In genomic region chr16:67013823-67014640, GRCh38 we compare ENCODE assay signal across 7 cellular contexts. TPM values are rescaled to one million over a fixed set of nuclear protein-coding genes. Genes with fewer than 3 reads are reported as not detected.
A peak's percentile ranks its signal among the peaks of the same experiment; 100 is the strongest.
DNase-seq lines count a peak whose midpoint lies in the region; ATAC-seq and TF ChIP-seq lines count a peak whose summit lies in the region.

No MANE protein-coding gene starts in this region.

- ATAC-seq in GM18498 (IDR thresholded peaks at IDR 0.05; ENCODE audit: unreplicated experiment) = peak; percentile 41
- no peak for ATAC-seq in HG03280 (IDR thresholded peaks at IDR 0.05; ENCODE audit: unreplicated experiment)

- peaks cover 15% of the 10 kb centered on the region for H3K27me3 ChIP-seq in kidney epithelial cell (ENCODE audit: control insufficient read depth, insufficient read depth, low read length)

- no peak for TF ChIP-seq CTCF in kidney epithelial cell (IDR thresholded peaks at IDR 0.05; ENCODE audit: insufficient read depth, low read length, poor library complexity, severe bottlenecking)

- H3K36me3 ChIP-seq in kidney epithelial cell (ENCODE audit: control insufficient read depth, insufficient read depth, low read length) = no peaks in the 10 kb centered on the region

- peak overlapping the region; percentile 47 for H3K4me3 ChIP-seq in Jurkat, Clone E6-1 (ENCODE audit: low read length)
- peak overlapping the region; percentile 31 for H3K4me3 ChIP-seq in kidney epithelial cell (ENCODE audit: low read depth, low read length)

- H3K27ac ChIP-seq in caudate nucleus (ENCODE audit: low read depth, low read length) = peak overlapping the region; percentile 82

- DNase-seq in Jurkat, Clone E6-1 (ENCODE audit: low read depth, low spot score) = peak; percentile 62
- peak; percentile 32 to 57 (median 49) for DNase-seq in activated CD4-positive, CD25-positive, alpha-beta regulatory T cell (lab: John Stamatoyannopoulos, UW)
- DNase-seq in caudate nucleus (lab: John Stamatoyannopoulos, UW) = peak in 50 of 61 donors; percentile 15 to 86 (median 46)
- no peak for DNase-seq in kidney epithelial cell (ENCODE audit: low read depth)
- peak; percentile 92 for DNase-seq in stimulated activated CD4-positive, alpha-beta T cell treated with anti-CD3 and anti-CD28 coated beads, Interleukin-15, amount 100 ng/mL, for 24 hours

RNA-seq across cellular contexts. Expression of gene CBFB, which starts 14.9 kb away (rescaled TPM):
- 110 TPM for polyA plus RNA-seq in Jurkat, Clone E6-1 (2012; ENCODE audit: insufficient read depth, insufficient read length)
- total RNA-seq in kidney epithelial cell = 57.4 and 64.5 TPM in 2 replicates

RNA-seq across cellular contexts. Expression of gene CES4A, which starts 25.6 kb away (rescaled TPM):
- not detected for polyA plus RNA-seq in Jurkat, Clone E6-1 (2012; ENCODE audit: insufficient read depth, insufficient read length)
- 1.3 and 2.3 TPM in 2 replicates for total RNA-seq in kidney epithelial cell

RNA-seq across cellular contexts. Expression of gene CES3, which starts 53.0 kb away (rescaled TPM):
- 7.8 TPM for polyA plus RNA-seq in Jurkat, Clone E6-1 (2012; ENCODE audit: insufficient read depth, insufficient read length)
- total RNA-seq in kidney epithelial cell = 0.07 TPM in 1 of 2 replicates, not detected in the other
